ENCODE assay signal across 15 cellular contexts in the genomic region with DNA sequence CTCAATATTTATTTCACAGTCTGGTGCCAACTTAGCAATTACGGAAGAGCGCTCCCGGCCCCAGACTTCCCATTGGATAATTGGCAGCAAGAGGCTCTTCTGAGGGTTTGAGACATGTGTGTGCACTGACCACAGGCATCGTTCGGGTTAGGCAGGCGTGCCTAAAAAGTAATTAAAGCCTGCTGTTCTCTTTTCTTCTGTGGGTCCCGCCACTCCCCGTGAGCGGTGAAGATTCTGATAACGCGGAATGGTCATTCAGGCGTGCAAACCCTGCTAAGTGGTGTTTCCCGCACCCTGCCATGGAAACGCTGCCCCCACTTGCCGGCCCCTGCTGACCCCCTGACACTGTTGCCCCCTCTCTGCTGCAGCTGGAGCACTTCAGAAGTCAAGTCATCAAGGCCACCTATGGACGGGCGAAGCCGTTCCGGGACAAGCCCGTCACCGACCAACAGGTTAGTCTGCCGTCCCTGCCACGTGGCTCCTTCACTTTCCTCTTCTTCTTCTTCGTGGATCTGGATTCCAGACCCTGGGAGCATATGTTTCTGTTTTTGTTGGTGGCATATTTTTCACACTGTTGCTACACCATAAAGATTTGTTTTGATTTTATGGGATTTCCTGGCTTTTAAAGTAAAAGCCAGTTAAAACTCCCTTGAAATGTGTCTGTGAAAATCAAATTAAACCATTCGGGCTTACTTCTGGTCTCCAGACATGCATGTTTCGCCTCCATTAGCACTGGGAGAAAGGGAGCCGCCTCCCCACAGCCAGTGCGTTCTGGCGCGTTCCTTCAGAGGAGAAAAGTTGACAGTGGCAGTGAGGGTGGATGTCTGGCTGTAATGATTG.
DNase-seq lines count a peak whose midpoint lies in the region; ATAC-seq and TF ChIP-seq lines count a peak whose summit lies in the region.
"Had no signal": no experiment of that assay in that cellular context is flagged by ENCODE, and none has a peak within 500 bp of the region (broad histone marks: within the 10 kb centered on the region; RNA-seq: fewer than 3 reads in every experiment).

No MANE protein-coding gene starts in this region.

- H3K27ac ChIP-seq in thyroid gland = peak overlapping the region in 2 of 3 donors; percentile 15 to 26

- H3K36me3 ChIP-seq in thyroid gland = no peaks in the 10 kb centered on the region

- TF ChIP-seq POLR2A in thyroid gland (IDR thresholded peaks at IDR 0.05) = no peak

- ATAC-seq in GM19467 (IDR thresholded peaks at IDR 0.05; ENCODE audit: unreplicated experiment) (no peak), HG02840 (IDR thresholded peaks at IDR 0.05; ENCODE audit: low FRiP score, unreplicated experiment) (no peak), GM21447 (IDR thresholded peaks at IDR 0.05; ENCODE audit: unreplicated experiment) (no peak)
- ATAC-seq: activated CD8-positive, alpha-beta T cell treated with anti-CD3 and anti-CD28 coated beads for 36 hours had no signal

- peak overlapping the region in 1 of 2 donors; percentile 28 for H3K4me3 ChIP-seq in foreskin fibroblast (ENCODE audit: low read depth in 1 of 2, low read length in 2 of 2)
- H3K4me3 ChIP-seq in thyroid gland (replicated peaks in 1 of 3) = no peak overlapping the region

- intact Hi-C loops in thyroid gland (cut with DNase I) = no loop called here

- TF ChIP-seq CTCF in foreskin fibroblast (IDR thresholded peaks at IDR 0.05; ENCODE audit: low read depth, low read length) (no peak), thyroid gland (IDR thresholded peaks at IDR 0.05) (no peak)

- DNase-seq in HEK293T (ENCODE audit: extremely low spot score) = no peak
- peak; percentile 59 for DNase-seq in NCI-H748 (lab: John Stamatoyannopoulos, UW; ENCODE audit: unreplicated experiment)
- peak; percentile 78 to 91 for DNase-seq in foreskin fibroblast
- DNase-seq in thyroid gland = peak; percentile 40 to 51
- no peak for DNase-seq in activated CD4-positive, alpha-beta T cell treated with anti-CD3 and anti-CD28 coated beads, Interleukin-2, amount 50 U/mL, for 4 hours
- DNase-seq: activated CD8-positive, alpha-beta T cell treated with anti-CD3 and anti-CD28 coated beads for 36 hours; activated naive CD8-positive, alpha-beta T cell treated with anti-CD3 and anti-CD28 coated beads, Interleukin-2, amount 10 ng/mL, durations not matched to agents 7 days and 5 days; DND-41; KG1; naive B cell; stimulated activated CD4-positive, alpha-beta T cell treated with anti-CD3 and anti-CD28 coated beads, Interleukin-2, amount 100 ng/mL, for 48 hours; SW 1271 had no signal

- H3K4me1 ChIP-seq in thyroid gland = peaks cover 18 to 32% of the 10 kb centered on the region in 2 donors

- no peaks in the 10 kb centered on the region for H3K27me3 ChIP-seq in thyroid gland

- 36 to 46% methylated on average over 28 to 30 of the region's 30 CpGs for WGBS in thyroid gland, 2 donors

- H3K9me3 ChIP-seq in thyroid gland = no peaks in the 10 kb centered on the region

- CTCF ChIA-PET in HEK293T (lab: Yijun Ruan, JAX) = no interaction called here

- POLR2A ChIA-PET in HEK293T (lab: Yijun Ruan, JAX) = no interaction called here

TF ChIP-seq in HEK293T, 16 proteins besides CTCF, POLR2A, EP300 and RAD21:
- peak; percentile 43; the same call in 1 of the 2 replicates for TF ChIP-seq L3MBTL2 (conservative IDR thresholded peaks at IDR 0.05)
- TF ChIP-seq ELF4 (IDR thresholded peaks at IDR 0.05) = no peak
- no peak for TF ChIP-seq FOXA1 (IDR thresholded peaks at IDR 0.05)

Comparison
In these comparisons a context has a peak if more than half of its experiments do, and no peak if none do; other contexts are left out.
1. DNase-seq: peak in NCI-H748 (single experiment), foreskin fibroblast (2 of 2) and thyroid gland (2 of 2); none in HEK293T (single experiment) and activated CD4-positive, alpha-beta T cell treated with anti-CD3 and anti-CD28 coated beads, Interleukin-2, amount 50 U/mL, for 4 hours (0 of 2).